Comparison of ENCODE assay signal across 21 cellular contexts in the genomic region with DNA sequence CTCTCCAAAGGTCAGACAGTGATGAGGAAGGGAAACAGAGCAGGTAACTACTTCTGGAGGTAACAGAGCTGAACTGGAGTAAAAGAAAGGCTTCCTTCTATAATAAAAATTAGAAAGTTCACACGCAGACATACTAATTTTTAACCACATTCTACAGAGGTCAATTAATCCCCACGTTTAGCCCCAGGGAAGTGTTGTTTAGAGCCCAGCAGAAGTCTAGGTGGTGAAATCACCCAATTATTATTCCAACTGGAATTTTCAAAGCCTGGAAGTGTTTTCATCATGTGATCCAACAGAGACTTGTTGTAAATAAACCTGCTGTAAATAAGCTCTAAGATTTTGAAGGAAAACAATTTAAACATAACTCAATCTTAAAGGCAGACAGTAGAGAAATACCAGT. TPM values are rescaled to one million over a fixed set of nuclear protein-coding genes. Genes with fewer than 3 reads are reported as not detected.
DNase-seq lines count a peak whose midpoint lies in the region; ATAC-seq, FAIRE-seq and TF ChIP-seq lines count a peak whose summit lies in the region.
"Had no signal": no experiment of that assay in that cellular context is flagged by ENCODE, and none has a peak within 500 bp of the region (broad histone marks: within the 10 kb centered on the region; RNA-seq: fewer than 3 reads in every experiment).

No MANE protein-coding gene starts in this region.

- no peak for ATAC-seq in K562
- ATAC-seq: HCT116 had no signal

- intact Hi-C loops in K562 (cut with micrococcal nuclease): no loop called here

- BruUV-seq in K562 (replicated peaks; lab: Mats Ljungman, UMichigan): no TSS peak

- TF ChIP-seq RAD21 in K562 (CRISPR knock-in tag; conservative IDR thresholded peaks at IDR 0.05 in 1 of 2, IDR thresholded peaks at IDR 0.05 in 1 of 2): no peak

- TF ChIP-seq POLR2A in K562 (conservative IDR thresholded peaks at IDR 0.05): no peak

- H3K9ac ChIP-seq in K562 (ENCODE audit: insufficient read depth in 1 of 2, low read depth in 2 of 2, low read length in 2 of 2): no peak overlapping the region
- H3K9ac ChIP-seq: GM23248 had no signal

- no peak for FAIRE-seq in K562 (lab: Jason Lieb, UNC)
- FAIRE-seq: A204.1, D721Med, GM12891, GM18507, H54, HTR-8/SVneo had no signal

- H3K36me3 ChIP-seq in K562 (ENCODE audit: control insufficient read depth, insufficient read depth, low read length) (peaks cover 64% of the 10 kb centered on the region; the same call in 2 of the 3 replicates), HAP-1 (replicated peaks) (no peaks in the 10 kb centered on the region)
- H3K36me3 ChIP-seq: BE2C had no signal

- in situ Hi-C loops in K562 (cut with MboI) (loop anchor here (25.0 kb wide), 2 partner anchors 321 to 496 kb away; no protein-coding TSS in a partner anchor), HAP-1 (cut with MboI; ENCODE audit: low sequenced_read_pairs) (no loop called here)

- POLR2A ChIA-PET in K562 (lab: Yijun Ruan, JAX): no interaction called here

- H3K4me2 ChIP-seq in K562 (ENCODE audit: insufficient read depth, low read length): no peak overlapping the region

- H3K27ac ChIP-seq in K562 (ENCODE audit: extremely low read depth, low read depth, low read length): no peak overlapping the region
- H3K27ac ChIP-seq: GM23248 had no signal

- H3K9me3 Mint-ChIP-seq in nephron: no peaks in the 10 kb centered on the region

- H3K36me3 Mint-ChIP-seq in nephron (ENCODE audit: low read depth): peaks cover 30% of the 10 kb centered on the region
- H3K36me3 Mint-ChIP-seq: CD4-positive, CD25-positive, alpha-beta regulatory T cell; CD8-positive, alpha-beta memory T cell had no signal

- H3K4me3 Mint-ChIP-seq in nephron: peak overlapping the region; percentile 26 to 59 (median 37)
- H3K4me3 Mint-ChIP-seq: CD4-positive, CD25-positive, alpha-beta regulatory T cell; CD8-positive, alpha-beta memory T cell had no signal

- no peaks in the 10 kb centered on the region for H3K9me3 ChIP-seq in K562 (replicated peaks; ENCODE audit: control insufficient read depth, insufficient read depth, low read depth, low read length)
- H3K9me3 ChIP-seq in HAP-1: no peaks in the 10 kb centered on the region
- H3K9me3 ChIP-seq: BE2C had no signal

- TF ChIP-seq CTCF in K562 (IDR thresholded peaks at IDR 0.05 in 2 of 3, conservative IDR thresholded peaks at IDR 0.05 in 1 of 3; ENCODE audit: insufficient read depth in 2 of 3, low read depth in 1 of 3, low read length in 3 of 3) (no peak), epithelial cell of proximal tubule (conservative IDR thresholded peaks at IDR 0.05; ENCODE audit: low read depth, low read length) (no peak), nephron (IDR thresholded peaks at IDR 0.05; ENCODE audit: unreplicated experiment in 3 of 3) (no peak)

- peaks cover 14% of the 10 kb centered on the region for H3K4me1 Mint-ChIP-seq in nephron
- H3K4me1 Mint-ChIP-seq: CD4-positive, CD25-positive, alpha-beta regulatory T cell; CD8-positive, alpha-beta memory T cell had no signal

- H3K79me2 ChIP-seq in K562 (ENCODE audit: control insufficient read depth, insufficient read depth, low read length): peaks cover 100% of the 10 kb centered on the region

- peak overlapping the region in 1 of 3 experiments; percentile 75 for H3K27ac Mint-ChIP-seq in nephron
- H3K27ac Mint-ChIP-seq: CD4-positive, CD25-positive, alpha-beta regulatory T cell; CD8-positive, alpha-beta memory T cell had no signal

- 0 out of 2 replicates have a peak, but pooled peaks cover under 1% of the 10 kb centered on the region for H4K20me1 ChIP-seq in K562 (replicated peaks; ENCODE audit: control insufficient read depth, insufficient read depth, low read length)

- H3K4me1 ChIP-seq in K562 (replicated peaks in 1 of 2; ENCODE audit: control insufficient read depth in 2 of 2, insufficient read depth in 2 of 2, low read length in 2 of 2) (peaks cover 0 to 25% of the 10 kb centered on the region in 2 experiments; a peak in 4 of 5 replicates), HAP-1 (peaks cover 17% of the 10 kb centered on the region)

- H3K27me3 Mint-ChIP-seq in nephron (ENCODE audit: low read depth): peaks cover 39% of the 10 kb centered on the region

- 40% methylated on average over 2 of the region's 2 CpGs for WGBS in K562 (ENCODE audit: insufficient coverage, low coverage, missing lambda C conversion rate)

- DNase-seq in K562 (ENCODE audit: extremely low read depth in 1 of 4, low spot score in 3 of 4): no peak
- peak; percentile 61 for DNase-seq in epithelial cell of proximal tubule (ENCODE audit: low read depth)
- no peak for DNase-seq in NCI-H1105 (lab: John Stamatoyannopoulos, UW)
- no peak for DNase-seq in glomerular visceral epithelial cell (ENCODE audit: extremely low spot score)
- DNase-seq in HAP-1 (ENCODE audit: low spot score in 2 of 2): no peak
- DNase-seq: ACHN; BE2C; C1 segment of cervical spinal cord; CD4-positive, CD25-positive, alpha-beta regulatory T cell; CD8-positive, alpha-beta memory T cell; COR-L47; GM23248; IMR-90 had no signal

- CTCF ChIA-PET in K562 (lab: Yijun Ruan, JAX; ENCODE audit: low intra/inter-chr PET ratio): no interaction called here

- TF ChIP-seq EP300 in K562 (IDR thresholded peaks at IDR 0.05; ENCODE audit: low read length): no peak

- H3K4me3 ChIP-seq in K562 (no peak overlapping the region), epithelial cell of proximal tubule (ENCODE audit: low read depth, low read length) (no peak overlapping the region), HAP-1 (no peak overlapping the region)
- H3K4me3 ChIP-seq: GM23248 had no signal

- H3K27me3 ChIP-seq in K562 (ENCODE audit: control insufficient read depth in 2 of 2, insufficient read depth in 2 of 2, low read length in 2 of 2): no peaks in the 10 kb centered on the region
- H3K27me3 ChIP-seq in HAP-1 (ENCODE audit: low read depth): peaks cover 7% of the 10 kb centered on the region

- no peaks in the 10 kb centered on the region for H3K9me1 ChIP-seq in K562 (ENCODE audit: control insufficient read depth, insufficient read depth, low read length)

- no peak overlapping the region for H2AFZ ChIP-seq in K562 (ENCODE audit: low read depth, low read length)
- H2AFZ ChIP-seq: GM23248 had no signal

TF ChIP-seq in K562, 482 proteins besides CTCF, POLR2A, EP300 and RAD21:
- TF ChIP-seq NFRKB (IDR thresholded peaks at IDR 0.05; ENCODE audit: low read depth) (no peak), RBM34 (IDR thresholded peaks at IDR 0.05; ENCODE audit: borderline replicate concordance, insufficient read depth, low read length) (no peak), RBFOX2 (IDR thresholded peaks at IDR 0.05; ENCODE audit: low read depth, low read length) (peak; percentile 34; the same call in 1 of the 2 replicates), RB1 (IDR thresholded peaks at IDR 0.05; ENCODE audit: low read depth) (no peak)
- TF ChIP-seq, protein P1, sequence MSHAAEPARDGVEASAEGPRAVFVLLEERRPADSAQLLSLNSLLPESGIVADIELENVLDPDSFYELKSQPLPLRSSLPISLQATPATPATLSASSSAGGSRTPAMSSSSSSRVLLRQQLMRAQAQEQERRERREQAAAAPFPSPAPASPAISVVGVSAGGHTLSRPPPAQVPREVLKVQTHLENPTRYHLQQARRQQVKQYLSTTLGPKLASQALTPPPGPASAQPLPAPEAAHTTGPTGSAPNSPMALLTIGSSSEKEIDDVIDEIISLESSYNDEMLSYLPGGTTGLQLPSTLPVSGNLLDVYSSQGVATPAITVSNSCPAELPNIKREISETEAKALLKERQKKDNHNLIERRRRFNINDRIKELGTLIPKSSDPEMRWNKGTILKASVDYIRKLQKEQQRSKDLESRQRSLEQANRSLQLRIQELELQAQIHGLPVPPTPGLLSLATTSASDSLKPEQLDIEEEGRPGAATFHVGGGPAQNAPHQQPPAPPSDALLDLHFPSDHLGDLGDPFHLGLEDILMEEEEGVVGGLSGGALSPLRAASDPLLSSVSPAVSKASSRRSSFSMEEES (CRISPR knock-in tag; IDR thresholded peaks at IDR 0.05): 0 out of 2 replicates have a peak, but pooled peaks have one; percentile 7

RNA-seq across cellular contexts. Expression of a gene that starts 6.8 kb away (rescaled TPM):
- 198 and 216 TPM in 2 replicates for total RNA-seq in K562 (2011; cell fraction: chromatin; rRNA removed; ENCODE audit: low replicate concordance)
- total RNA-seq in K562 (2011; cell fraction: nucleolus; rRNA removed): 93.6 and 103 TPM in 2 replicates
- 137 and 198 TPM in 2 replicates for total RNA-seq in K562 (2011; cell fraction: nucleoplasm; rRNA removed)
- total RNA-seq in K562 (2014; rRNA removed): 231 and 291 TPM in 2 replicates
- total RNA-seq in K562 (2014; rRNA removed; fragmentation: Illumina TruSeq; extraction: Trizol): 333 and 354 TPM in 2 replicates
- total RNA-seq in K562 (2015; rRNA removed; fragmentation: Illumina TruSeq; extraction: Trizol): 328 and 338 TPM in 2 replicates
- total RNA-seq in K562 (2021): 393 and 398 TPM in 2 replicates
- polyA plus RNA-seq in K562 (2011; rRNA removed): 357 and 368 TPM in 2 replicates
- 230 and 238 TPM in 2 replicates for polyA plus RNA-seq in K562 (2011; cell fraction: cytosol; rRNA removed)
- polyA plus RNA-seq in K562 (2011; cell fraction: nucleus; rRNA removed): 194 and 196 TPM in 2 replicates
- polyA plus RNA-seq in K562 (2012): 303 and 340 TPM in 2 replicates
- 310 and 328 TPM in 2 replicates for polyA plus RNA-seq in K562 (2014; fragmentation: Illumina TruSeq; extraction: Trizol)
- 100 to 1,000 TPM; 115 to 185 TPM for polyA plus RNA-seq in K562 (2014; fragmentation: Nextera tagmentation; extraction: Ambion mirVana)
- polyA plus RNA-seq in K562 (2014; rRNA removed): 347 and 404 TPM in 2 replicates
- polyA minus RNA-seq in K562 (2011; rRNA and poly(A)+ RNA removed): 402 and 407 TPM in 2 replicates
- polyA minus RNA-seq in K562 (2011; cell fraction: cytosol; rRNA and poly(A)+ RNA removed): 228 and 368 TPM in 2 replicates
- polyA minus RNA-seq in K562 (2011; cell fraction: nucleus; rRNA and poly(A)+ RNA removed): 133 and 189 TPM in 2 replicates
- 18.7 and 72.1 TPM in 2 replicates for total RNA-seq in epithelial cell of proximal tubule
- total RNA-seq: CD4-positive, CD25-positive, alpha-beta regulatory T cell; IMR-90 had no signal
- polyA plus RNA-seq: CD4-positive, CD25-positive, alpha-beta regulatory T cell; CD8-positive, alpha-beta memory T cell; IMR-90 had no signal
